ENCODE assay signal across 8 cellular contexts in genomic region chr22:26429458-26430238, GRCh38. TPM values are rescaled to one million over a fixed set of nuclear protein-coding genes. Genes with fewer than 3 reads are reported as not detected.
DNase-seq lines count a peak whose midpoint lies in the region; ATAC-seq and TF ChIP-seq lines count a peak whose summit lies in the region.

No MANE protein-coding gene starts in this region.

- H3K4me1 ChIP-seq in SK-N-SH (ENCODE audit: control insufficient read depth in 1 of 2, insufficient read depth in 2 of 2, low read depth in 1 of 2, low read length in 1 of 2) (peaks cover 0 to 13% of the 10 kb centered on the region in 2 experiments; a peak in 1 of 4 replicates), iPS-15b (ENCODE audit: control insufficient read depth, insufficient read depth, low read length) (no peaks in the 10 kb centered on the region)

- H3K9me2 ChIP-seq in SK-N-SH = no peaks in the 10 kb centered on the region

- no peak overlapping the region for H2AFZ ChIP-seq in SK-N-SH (ENCODE audit: low read depth)

- no peak for TF ChIP-seq RAD21 in SK-N-SH (IDR thresholded peaks at IDR 0.05; ENCODE audit: low read length)

- peaks cover 7% of the 10 kb centered on the region for H3F3A ChIP-seq in SK-N-SH (replicated peaks; ENCODE audit: insufficient read depth)

- POLR2A ChIA-PET in SK-N-SH (lab: Yijun Ruan, JAX) = interaction anchor here (1.0 kb wide), 1 partner anchor 54 kb away, joined by 3 read pairs; the partner anchor contains the start of genes HPS4 and SRRD

- TF ChIP-seq EP300 in SK-N-SH (IDR thresholded peaks at IDR 0.05; ENCODE audit: borderline replicate concordance in 1 of 2, low read depth in 1 of 2, low read length in 1 of 2) = no peak

- H3K27me3 ChIP-seq in SK-N-SH (ENCODE audit: insufficient read depth) (no peaks in the 10 kb centered on the region; the same call in 1 of the 2 replicates), iPS-15b (ENCODE audit: control insufficient read depth, insufficient read depth, low read length) (peaks cover 32% of the 10 kb centered on the region)

- H3K4me3 ChIP-seq in SK-N-SH (ENCODE audit: low read depth in 2 of 2, low read length in 1 of 2) (peak overlapping the region; percentile 58 to 60), iPS-15b (ENCODE audit: low read depth, low read length) (peak overlapping the region; percentile 85)

- TF ChIP-seq CTCF in SK-N-SH (IDR thresholded peaks at IDR 0.05) = no peak

- H3K4me2 ChIP-seq in SK-N-SH = peak overlapping the region; percentile 80

- no peak overlapping the region for H3K27ac ChIP-seq in SK-N-SH (ENCODE audit: low read depth in 2 of 2, low read length in 1 of 2)

- CTCF ChIA-PET in SK-N-SH (lab: Yijun Ruan, JAX) = interaction anchor here (0.6 to 2.6 kb wide), 9 partner anchors 9 to 666 kb away, joined by 3 to 13 read pairs (median 3); no protein-coding TSS in a partner anchor

- H3K36me3 ChIP-seq in SK-N-SH (replicated peaks in 1 of 2; ENCODE audit: control insufficient read depth in 1 of 2, insufficient read depth in 2 of 2, low read length in 1 of 2) = peaks cover 0 to 11% of the 10 kb centered on the region in 2 experiments
- H3K36me3 ChIP-seq in iPS-15b (ENCODE audit: control insufficient read depth, insufficient read depth, low read length) = peaks cover 9% of the 10 kb centered on the region

- H3K9me3 ChIP-seq in SK-N-SH (no peaks in the 10 kb centered on the region), iPS-15b (ENCODE audit: control insufficient read depth, insufficient read depth, low read length) (no peaks in the 10 kb centered on the region)

- WGBS in SK-N-SH (ENCODE audit: low lambda C conversion rate) = 11% methylated on average over 22 of the region's 50 CpGs

- peak; percentile 76 for DNase-seq in SK-N-SH
- DNase-seq in activated T-cell treated with anti-CD3 and anti-CD28 coated beads, Interleukin-2, amount 50 U/mL, for 48 hours = peak; percentile 29 to 42
- DNase-seq in stimulated activated naive CD8-positive, alpha-beta T cell treated with anti-CD3 and anti-CD28 coated beads, Interleukin-15, Interleukin-2, amounts not matched to agents 100 U/mL and 50 U/mL, for 24 hours = peak; percentile 26
- DNase-seq in HPDE6-E6E7 (ENCODE audit: extremely low spot score) = no peak

- 0 out of 2 replicates have a peak overlapping the region, but pooled peaks have one; percentile 9 for H3K9ac ChIP-seq in SK-N-SH
- H3K9ac ChIP-seq in iPS-15b (ENCODE audit: low read depth, low read length) = peak overlapping the region; percentile 4

- ATAC-seq in SK-N-SH treated with all-trans-retinoic acid at 6 μM for 48 hours = no peak
- ATAC-seq in HG03108 (IDR thresholded peaks at IDR 0.05; ENCODE audit: unreplicated experiment) = peak; percentile 15
- ATAC-seq in stimulated activated naive CD8-positive, alpha-beta T cell treated with anti-CD3 and anti-CD28 coated beads, Interleukin-15, Interleukin-2, amounts not matched to agents 100 U/mL and 50 U/mL, for 24 hours = no peak
- no peak for ATAC-seq in GM18868 (IDR thresholded peaks at IDR 0.05; ENCODE audit: unreplicated experiment)

- no peaks in the 10 kb centered on the region for H3K79me2 ChIP-seq in SK-N-SH (ENCODE audit: insufficient read depth)

- H4K20me1 ChIP-seq in SK-N-SH (ENCODE audit: insufficient read depth) = no peaks in the 10 kb centered on the region

TF ChIP-seq in SK-N-SH, 30 proteins besides CTCF, POLR2A, EP300 and RAD21:
- no peak for TF ChIP-seq NRF1 (IDR thresholded peaks at IDR 0.05; ENCODE audit: low read depth, low read length)
- TF ChIP-seq SMC3 (IDR thresholded peaks at IDR 0.05; ENCODE audit: low read depth, low read length) = no peak
- no peak for TF ChIP-seq SIN3A (IDR thresholded peaks at IDR 0.05; ENCODE audit: borderline replicate concordance, low read depth, low read length)
- TF ChIP-seq FOXM1 (IDR thresholded peaks at IDR 0.05; ENCODE audit: low read depth) = no peak
- TF ChIP-seq TAF1 (IDR thresholded peaks at IDR 0.05; ENCODE audit: borderline replicate concordance, low read depth, low read length) = no peak
- no peak for TF ChIP-seq RXRA (IDR thresholded peaks at IDR 0.05; ENCODE audit: borderline replicate concordance, low read depth)
- TF ChIP-seq POLR2AphosphoS5 (IDR thresholded peaks at IDR 0.05; ENCODE audit: low read depth, low read length) = no peak
- TF ChIP-seq ELF1 (IDR thresholded peaks at IDR 0.05) = no peak
- no peak for TF ChIP-seq NFIC (IDR thresholded peaks at IDR 0.05; ENCODE audit: borderline replicate concordance)

TF ChIP-seq in SK-N-SH treated with all-trans-retinoic acid at 6 μM for 48 hours, 23 proteins besides CTCF, POLR2A, EP300 and RAD21:
- TF ChIP-seq ZNF565 (CRISPR knock-in tag; conservative IDR thresholded peaks at IDR 0.05; ENCODE audit: low read depth) (no peak), CSDC2 (CRISPR knock-in tag; IDR thresholded peaks at IDR 0.05) (no peak)

RNA-seq across cellular contexts. Expression of gene ASPHD2, which starts 0.6 kb away (rescaled TPM):
- polyA plus RNA-seq in SK-N-SH (2012; rRNA removed) = 2.1 and 2.2 TPM in 2 replicates
- 1.6 and 2.1 TPM in 2 replicates for polyA plus RNA-seq in SK-N-SH (2012; cell fraction: cytosol; rRNA removed)
- 1.1 and 1.3 TPM in 2 replicates for polyA plus RNA-seq in SK-N-SH (2012; cell fraction: nucleus; rRNA removed)

RNA-seq across cellular contexts. Expression of gene HPS4, which starts 53.9 kb away (rescaled TPM):
- 22.5 and 28.3 TPM in 2 replicates for polyA plus RNA-seq in SK-N-SH (2012; rRNA removed)
- polyA plus RNA-seq in SK-N-SH (2012; cell fraction: cytosol; rRNA removed) = 17.2 and 18.4 TPM in 2 replicates
- polyA plus RNA-seq in SK-N-SH (2012; cell fraction: nucleus; rRNA removed) = 76.6 and 90.5 TPM in 2 replicates

RNA-seq across cellular contexts. Expression of gene SRRD, which starts 54.0 kb away (rescaled TPM):
- polyA plus RNA-seq in SK-N-SH (2012; rRNA removed) = 12.9 and 18.0 TPM in 2 replicates
- 20.8 and 25.6 TPM in 2 replicates for polyA plus RNA-seq in SK-N-SH (2012; cell fraction: cytosol; rRNA removed)
- 7.2 and 8.4 TPM in 2 replicates for polyA plus RNA-seq in SK-N-SH (2012; cell fraction: nucleus; rRNA removed)
